ENCODE assay signal across 11 cellular contexts in the genomic region with DNA sequence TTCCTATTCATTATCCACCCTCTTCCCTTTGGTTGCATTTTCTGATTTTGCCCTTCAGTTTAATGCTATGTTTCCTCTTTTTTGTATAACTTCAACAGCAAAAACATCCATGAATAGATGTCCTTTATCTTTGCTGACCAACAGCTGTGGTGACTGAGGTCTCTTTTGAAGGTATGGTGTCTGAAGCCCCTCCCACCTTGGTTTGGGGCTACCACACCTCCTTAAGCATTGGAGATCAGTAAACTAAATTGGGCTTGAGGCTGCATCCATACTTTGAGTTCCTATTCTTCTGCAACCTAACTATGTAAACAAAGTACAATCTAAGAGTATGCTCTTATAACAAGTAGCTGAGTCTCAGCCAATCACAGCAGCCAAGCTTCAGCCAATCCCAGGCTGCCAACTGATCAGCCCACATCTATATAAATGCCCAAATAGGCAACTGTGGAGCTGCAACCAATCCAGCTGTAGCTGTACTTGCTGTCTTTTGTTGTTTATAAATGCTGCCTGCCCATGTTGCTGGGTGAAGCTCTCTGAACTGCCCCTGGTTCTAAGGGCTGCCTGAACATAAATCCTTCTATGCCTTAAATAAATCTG.
DNase-seq lines count a peak whose midpoint lies in the region; ATAC-seq and TF ChIP-seq lines count a peak whose summit lies in the region.
"Had no signal": no experiment of that assay in that cellular context is flagged by ENCODE, and none has a peak within 500 bp of the region (broad histone marks: within the 10 kb centered on the region; RNA-seq: fewer than 3 reads in every experiment).

No MANE protein-coding gene starts in this region.

- H3K36me3 ChIP-seq in brain microvascular endothelial cell (replicated peaks): no peaks in the 10 kb centered on the region
- H3K36me3 ChIP-seq in rectal smooth muscle tissue (ENCODE audit: control insufficient read depth, insufficient read depth, low read length): peaks cover 18% of the 10 kb centered on the region
- no peaks in the 10 kb centered on the region for H3K36me3 ChIP-seq in trophoblast cell (ENCODE audit: control insufficient read depth in 1 of 2, insufficient read depth in 2 of 2, low read length in 2 of 2)

- H3K79me2 ChIP-seq in trophoblast cell (ENCODE audit: control insufficient read depth, insufficient read depth, low read length, poor library complexity): no peaks in the 10 kb centered on the region

- peak; percentile 28 for DNase-seq in NCI-H510A treated with DMSO at 0.1 percent for 48 hours (lab: John Stamatoyannopoulos, UW)
- DNase-seq in NCI-H510A (lab: John Stamatoyannopoulos, UW): no peak
- DNase-seq in Jurkat, Clone E6-1 (ENCODE audit: low read depth, low spot score): peak; percentile 52
- peak; percentile 20 for DNase-seq in brain microvascular endothelial cell
- DNase-seq in trophoblast cell: no peak
- DNase-seq: effector CD8-positive, alpha-beta T cell; stimulated activated CD4-positive, alpha-beta T cell treated with anti-CD3 and anti-CD28 coated beads, Interleukin-2, amount 100 ng/mL, for 48 hours had no signal

- H2BK5ac ChIP-seq in trophoblast cell (ENCODE audit: low read depth, low read length, poor library complexity): no peak overlapping the region

- no peak overlapping the region for H4K12ac ChIP-seq in trophoblast cell (ENCODE audit: low read depth, low read length)

- no peak overlapping the region for H3K23ac ChIP-seq in trophoblast cell (ENCODE audit: low read length)

- no peak overlapping the region for H3K18ac ChIP-seq in trophoblast cell (ENCODE audit: low read length)

- no peak overlapping the region for H2AK5ac ChIP-seq in trophoblast cell (ENCODE audit: low read length)

- no peaks in the 10 kb centered on the region for H3K79me1 ChIP-seq in trophoblast cell (ENCODE audit: low read length)

- H3K4me1 ChIP-seq in rectal smooth muscle tissue (ENCODE audit: control insufficient read depth, insufficient read depth, low read length) (peaks cover 17% of the 10 kb centered on the region), trophoblast cell (ENCODE audit: control insufficient read depth in 1 of 2, insufficient read depth in 2 of 2, low read length in 2 of 2) (no peaks in the 10 kb centered on the region)

- ATAC-seq in HG03095 (IDR thresholded peaks at IDR 0.05; ENCODE audit: unreplicated experiment) (no peak), HG03159 (IDR thresholded peaks at IDR 0.05; ENCODE audit: unreplicated experiment) (no peak)

- H4K8ac ChIP-seq in trophoblast cell (ENCODE audit: low read depth, low read length): no peak overlapping the region

- in situ Hi-C loops in brain microvascular endothelial cell (cut with HindIII; ENCODE audit: low pct_ligation_motif_present, low sequenced_read_pairs): loop anchor here (25.0 kb wide), 1 partner anchor 173 kb away; a partner anchor contains a TSS

- no peak overlapping the region for H3K14ac ChIP-seq in trophoblast cell (ENCODE audit: low read length)

- no peak for TF ChIP-seq CTCF in brain microvascular endothelial cell (IDR thresholded peaks at IDR 0.05; ENCODE audit: low read depth, low read length, missing control alignments)

- no peak overlapping the region for H4K91ac ChIP-seq in trophoblast cell (ENCODE audit: low read depth, low read length)

- H3K9ac ChIP-seq in rectal smooth muscle tissue (ENCODE audit: low read length): no peak overlapping the region
- H3K9ac ChIP-seq in trophoblast cell (ENCODE audit: low read length): no peak overlapping the region

- H3K4me3 ChIP-seq in Jurkat, Clone E6-1 (ENCODE audit: low read length): no peak overlapping the region
- no peak overlapping the region for H3K4me3 ChIP-seq in brain microvascular endothelial cell (ENCODE audit: low read depth, low read length)
- H3K4me3 ChIP-seq in rectal smooth muscle tissue (ENCODE audit: low read length): no peak overlapping the region
- no peak overlapping the region for H3K4me3 ChIP-seq in trophoblast cell (ENCODE audit: low read depth, low read length)

- H3K27me3 ChIP-seq in brain microvascular endothelial cell (replicated peaks): no peaks in the 10 kb centered on the region
- no peaks in the 10 kb centered on the region for H3K27me3 ChIP-seq in rectal smooth muscle tissue (ENCODE audit: control insufficient read depth, insufficient read depth, low read length)
- H3K27me3 ChIP-seq in trophoblast cell (ENCODE audit: insufficient read depth, low read length): no peaks in the 10 kb centered on the region

- H3K27ac ChIP-seq in brain microvascular endothelial cell: no peak overlapping the region
- H3K27ac ChIP-seq in rectal smooth muscle tissue (ENCODE audit: low read depth, low read length): peak overlapping the region; percentile 60
- H3K27ac ChIP-seq in trophoblast cell (ENCODE audit: low read depth, low read length): no peak overlapping the region
- H3K27ac ChIP-seq: HL-60 had no signal

- H2BK12ac ChIP-seq in trophoblast cell (ENCODE audit: low read length): no peak overlapping the region

- H2AFZ ChIP-seq in trophoblast cell (ENCODE audit: insufficient read depth, low read length, poor library complexity): no peak overlapping the region

- H3K9me3 ChIP-seq in trophoblast cell (ENCODE audit: insufficient read depth, low read depth, low read length): no peaks in the 10 kb centered on the region

- no peak overlapping the region for H3K4ac ChIP-seq in trophoblast cell (ENCODE audit: low read depth, low read length)

- no peak overlapping the region for H2BK120ac ChIP-seq in trophoblast cell (ENCODE audit: insufficient read depth, low read length, poor library complexity)

- H3K4me2 ChIP-seq in trophoblast cell (ENCODE audit: low read length): no peak overlapping the region

Comparison
In these comparisons a context has a peak if more than half of its experiments do, and no peak if none do; other contexts are left out.
1. DNase-seq: peak in NCI-H510A treated with DMSO at 0.1 percent for 48 hours (single experiment), Jurkat, Clone E6-1 (single experiment) and brain microvascular endothelial cell (single experiment); none in NCI-H510A (single experiment) and trophoblast cell (0 of 2).